Comparison of ENCODE assay signal across 15 cellular contexts in the genomic region with DNA sequence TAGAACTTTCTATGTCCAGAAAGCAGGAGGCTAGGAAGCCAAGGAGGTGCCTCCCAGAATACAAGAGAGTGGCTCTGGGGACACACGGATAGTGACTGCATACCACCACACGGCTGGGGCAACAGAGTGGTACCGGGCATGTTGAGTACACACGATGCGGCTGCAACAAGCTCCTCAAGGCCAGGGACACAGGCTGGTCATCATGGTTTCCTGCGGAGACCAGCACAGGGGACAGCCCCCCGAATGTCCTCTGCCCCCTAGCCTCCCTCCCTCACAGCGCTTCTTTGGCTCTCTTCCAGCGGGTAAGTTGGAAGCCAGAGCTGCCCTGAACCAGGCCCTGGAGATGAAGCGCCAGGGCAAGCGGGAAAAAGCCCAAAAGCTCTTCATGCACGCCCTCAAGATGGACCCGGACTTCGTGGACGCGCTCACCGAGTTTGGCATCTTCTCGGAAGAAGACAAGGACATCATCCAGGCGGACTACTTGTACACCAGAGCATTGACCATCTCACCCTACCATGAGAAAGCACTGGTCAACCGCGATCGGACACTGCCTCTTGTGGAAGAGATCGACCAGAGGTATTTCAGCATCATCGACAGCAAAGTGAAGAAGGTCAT. TPM values are rescaled to one million over a fixed set of nuclear protein-coding genes. Genes with fewer than 3 reads are reported as not detected.
DNase-seq lines count a peak whose midpoint lies in the region; ATAC-seq and TF ChIP-seq lines count a peak whose summit lies in the region.
"Had no signal": no experiment of that assay in that cellular context is flagged by ENCODE, and none has a peak within 500 bp of the region (broad histone marks: within the 10 kb centered on the region; RNA-seq: fewer than 3 reads in every experiment).

No MANE protein-coding gene starts in this region.

- ATAC-seq in GM18505 (IDR thresholded peaks at IDR 0.05; ENCODE audit: unreplicated experiment) (no peak), GM18517 (IDR thresholded peaks at IDR 0.05; ENCODE audit: unreplicated experiment) (no peak), HG03175 (IDR thresholded peaks at IDR 0.05; ENCODE audit: unreplicated experiment) (no peak)
- ATAC-seq in stimulated activated effector memory CD8-positive, alpha-beta T cell treated with anti-CD3 and anti-CD28 coated beads, Interleukin-12 subunit alpha, Interleukin-12 subunit beta, amount 100 ng/mL, for 72 hours = no peak
- ATAC-seq: A549, Right ventricle myocardium inferior had no signal

- no peak overlapping the region for H3K9ac ChIP-seq in endodermal cell (ENCODE audit: extremely low read depth, low read length, poor library complexity, severe bottlenecking)

- H3K4me3 ChIP-seq in endodermal cell (ENCODE audit: low read length) = no peak overlapping the region
- H3K4me3 ChIP-seq: A549, MG63 had no signal

- peak; percentile 34 for TF ChIP-seq POLR2A in GM18505 (IDR thresholded peaks at IDR 0.05; ENCODE audit: borderline replicate concordance, extremely low read depth, insufficient read depth, insufficient read length)

- no peaks in the 10 kb centered on the region for H3K9me3 ChIP-seq in endodermal cell (ENCODE audit: control insufficient read depth, low read length)
- H3K9me3 ChIP-seq: A549, MG63 had no signal

- no peak overlapping the region for H3K4me3 Mint-ChIP-seq in activated T-cell treated with anti-CD3 and anti-CD28 coated beads, Interleukin-2, amount 50 U/mL, for 24 hours
- H3K4me3 Mint-ChIP-seq in endodermal cell = no peak overlapping the region
- H3K4me3 Mint-ChIP-seq in stimulated activated effector memory CD8-positive, alpha-beta T cell treated with anti-CD3 and anti-CD28 coated beads, Interleukin-12 subunit alpha, Interleukin-12 subunit beta, amount 100 ng/mL, for 72 hours = no peak overlapping the region

- no peak for DNase-seq in activated T-cell treated with anti-CD3 and anti-CD28 coated beads, Interleukin-2, amount 50 U/mL, for 24 hours
- DNase-seq in activated T-cell treated with anti-CD3 and anti-CD28 coated beads for 4 hours = no peak
- DNase-seq in endodermal cell = peak; percentile 42
- DNase-seq in stimulated activated effector memory CD8-positive, alpha-beta T cell treated with anti-CD3 and anti-CD28 coated beads, Interleukin-12 subunit alpha, Interleukin-12 subunit beta, amount 100 ng/mL, for 72 hours (ENCODE audit: low spot score in 2 of 2) = no peak
- DNase-seq: CD4-positive, alpha-beta memory T cell; H9; MG63; NCI-H1105; NCI-H1694 treated with DMSO at 0.1 percent for 48 hours; NCI-H446 had no signal

- TF ChIP-seq CTCF in endodermal cell (conservative IDR thresholded peaks at IDR 0.05) = no peak

- H3K27ac ChIP-seq in endodermal cell (ENCODE audit: low read depth, low read length) = no peak overlapping the region
- H3K27ac ChIP-seq: A549 had no signal

- H3K4me1 ChIP-seq in endodermal cell (ENCODE audit: control insufficient read depth, insufficient read depth, low read length) = peaks cover 4% of the 10 kb centered on the region
- H3K4me1 ChIP-seq: A549 had no signal

- peaks cover 75% of the 10 kb centered on the region for H3K36me3 Mint-ChIP-seq in activated T-cell treated with anti-CD3 and anti-CD28 coated beads, Interleukin-2, amount 50 U/mL, for 24 hours (ENCODE audit: low read depth)
- H3K36me3 Mint-ChIP-seq in endodermal cell (ENCODE audit: low read depth) = peaks cover 44% of the 10 kb centered on the region
- H3K36me3 Mint-ChIP-seq in stimulated activated effector memory CD8-positive, alpha-beta T cell treated with anti-CD3 and anti-CD28 coated beads, Interleukin-12 subunit alpha, Interleukin-12 subunit beta, amount 100 ng/mL, for 72 hours = peaks cover 90% of the 10 kb centered on the region

- H3K36me3 ChIP-seq in endodermal cell (ENCODE audit: control insufficient read depth, insufficient read depth, low read length) = peaks cover 60% of the 10 kb centered on the region

- H3K9me3 Mint-ChIP-seq in activated T-cell treated with anti-CD3 and anti-CD28 coated beads, Interleukin-2, amount 50 U/mL, for 24 hours = no peaks in the 10 kb centered on the region
- H3K9me3 Mint-ChIP-seq in endodermal cell = no peaks in the 10 kb centered on the region
- H3K9me3 Mint-ChIP-seq in stimulated activated effector memory CD8-positive, alpha-beta T cell treated with anti-CD3 and anti-CD28 coated beads, Interleukin-12 subunit alpha, Interleukin-12 subunit beta, amount 100 ng/mL, for 72 hours = no peaks in the 10 kb centered on the region
- H3K9me3 Mint-ChIP-seq: H9 had no signal

- H3K27ac Mint-ChIP-seq in activated T-cell treated with anti-CD3 and anti-CD28 coated beads, Interleukin-2, amount 50 U/mL, for 24 hours = peak overlapping the region; percentile 76
- H3K27ac Mint-ChIP-seq in endodermal cell = no peak overlapping the region
- H3K27ac Mint-ChIP-seq in stimulated activated effector memory CD8-positive, alpha-beta T cell treated with anti-CD3 and anti-CD28 coated beads, Interleukin-12 subunit alpha, Interleukin-12 subunit beta, amount 100 ng/mL, for 72 hours = peak overlapping the region; percentile 65
- H3K27ac Mint-ChIP-seq: H9 had no signal

- peaks cover 31% of the 10 kb centered on the region for H3K4me1 Mint-ChIP-seq in activated T-cell treated with anti-CD3 and anti-CD28 coated beads, Interleukin-2, amount 50 U/mL, for 24 hours (ENCODE audit: low read depth)
- H3K4me1 Mint-ChIP-seq in endodermal cell = peaks cover 8% of the 10 kb centered on the region
- peaks cover 30% of the 10 kb centered on the region for H3K4me1 Mint-ChIP-seq in stimulated activated effector memory CD8-positive, alpha-beta T cell treated with anti-CD3 and anti-CD28 coated beads, Interleukin-12 subunit alpha, Interleukin-12 subunit beta, amount 100 ng/mL, for 72 hours

- no peaks in the 10 kb centered on the region for H3K27me3 ChIP-seq in endodermal cell (ENCODE audit: control insufficient read depth, insufficient read depth, low read length, poor library complexity, severe bottlenecking)

- WGBS in endodermal cell (ENCODE audit: insufficient coverage in 1 of 2, insufficient read length in 1 of 2), 2 experiments = 92 to 96% methylated on average over 20 to 24 of the region's 24 CpGs

- H3K27me3 Mint-ChIP-seq in activated T-cell treated with anti-CD3 and anti-CD28 coated beads, Interleukin-2, amount 50 U/mL, for 24 hours = no peaks in the 10 kb centered on the region
- H3K27me3 Mint-ChIP-seq in endodermal cell (ENCODE audit: insufficient read depth) = no peaks in the 10 kb centered on the region
- H3K27me3 Mint-ChIP-seq: CD4-positive, alpha-beta memory T cell had no signal

RNA-seq across cellular contexts. Expression of a gene that starts 3.1 kb away (rescaled TPM):
- total RNA-seq in endodermal cell = 1 to 10 TPM; 6.2 to 6.8 TPM
- 5.3 TPM for polyA plus RNA-seq in endodermal cell (2013, experiment 1 of 2)
- polyA plus RNA-seq in endodermal cell (2013, experiment 2 of 2) = 4.9 TPM

RNA-seq across cellular contexts. Expression of a gene that starts 42.8 kb away (rescaled TPM):
- total RNA-seq in endodermal cell = 10 to 100 TPM; 83.5 to 86.2 TPM
- 57.5 TPM for polyA plus RNA-seq in endodermal cell (2013, experiment 1 of 2)
- 50.7 TPM for polyA plus RNA-seq in endodermal cell (2013, experiment 2 of 2)

RNA-seq across cellular contexts. Expression of a gene that starts 44.2 kb away (rescaled TPM):
- total RNA-seq in endodermal cell = 10 to 100 TPM; 63.1 to 66.0 TPM
- polyA plus RNA-seq in endodermal cell (2013, experiment 1 of 2) = 92.4 TPM
- polyA plus RNA-seq in endodermal cell (2013, experiment 2 of 2) = 96.3 TPM
